28 cellular contexts compared by ENCODE assay signal in the genomic region with DNA sequence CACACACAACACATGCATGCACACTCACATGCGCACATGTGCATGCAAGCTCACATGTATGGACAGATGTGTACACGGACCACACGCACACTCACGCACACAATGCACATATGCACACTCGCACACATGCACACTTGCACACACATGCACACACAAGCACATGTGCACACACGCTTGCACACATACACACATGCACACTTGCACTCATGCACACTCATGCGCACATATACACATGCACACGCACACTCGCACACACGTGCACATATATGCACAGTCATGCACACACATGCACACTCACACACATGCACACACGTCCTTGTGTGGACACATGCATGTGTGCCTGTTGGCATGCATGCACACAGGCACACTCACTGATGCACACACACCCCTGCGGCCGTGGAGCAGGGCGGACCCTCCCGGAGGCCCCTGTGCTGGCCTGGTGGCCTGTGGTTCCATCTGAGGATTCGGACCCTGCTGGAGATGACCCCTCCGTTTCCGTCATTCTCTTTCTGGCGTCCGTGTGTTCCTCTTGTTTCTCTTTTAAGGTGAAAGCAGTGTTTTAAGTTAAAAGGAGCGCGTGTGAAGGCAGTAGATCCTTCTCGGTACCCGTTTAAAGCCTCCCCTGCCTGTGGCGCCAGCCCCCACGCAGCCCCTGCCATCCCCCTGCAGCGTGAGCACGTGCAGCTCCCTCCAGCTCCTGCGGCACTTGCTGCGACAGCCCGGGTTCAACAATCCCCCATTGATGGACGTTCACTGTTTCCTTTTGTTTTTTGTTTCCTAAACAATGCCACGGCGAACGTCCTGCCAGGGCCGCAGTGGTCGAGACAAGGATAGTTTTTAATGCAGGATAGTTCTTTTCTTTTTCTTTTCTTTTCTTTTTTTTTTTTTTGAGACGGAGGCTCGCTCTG. TPM values are rescaled to one million over a fixed set of nuclear protein-coding genes. Genes with fewer than 3 reads are reported as not detected.
A peak's percentile ranks its signal among the peaks of the same experiment; 100 is the strongest.
DNase-seq lines count a peak whose midpoint lies in the region; ATAC-seq, FAIRE-seq and TF ChIP-seq lines count a peak whose summit lies in the region.
"Had no signal": no experiment of that assay in that cellular context is flagged by ENCODE, and none has a peak within 500 bp of the region (broad histone marks: within the 10 kb centered on the region; RNA-seq: fewer than 3 reads in every experiment).

No MANE protein-coding gene starts in this region.

- H3K36me3 ChIP-seq in astrocyte (ENCODE audit: insufficient read depth, low read length) = peaks cover 4% of the 10 kb centered on the region
- peaks cover 6% of the 10 kb centered on the region for H3K36me3 ChIP-seq in breast epithelium

- H3K9me3 Mint-ChIP-seq in astrocyte (ENCODE audit: unreplicated experiment) = no peaks in the 10 kb centered on the region
- H3K9me3 Mint-ChIP-seq: activated T-cell treated with anti-CD3 and anti-CD28 coated beads, Interleukin-2, amount 50 U/mL, for 4 hours; central memory CD8-positive, alpha-beta T cell; H9; mesothelial cell of epicardium; natural killer cell had no signal

- H3K9me3 ChIP-seq in astrocyte (ENCODE audit: insufficient read depth, low read depth, low read length) (no peaks in the 10 kb centered on the region), breast epithelium (no peaks in the 10 kb centered on the region)
- H3K9me3 ChIP-seq: BLaER1 treated with 17β-estradiol and CSF1 and Interleukin-3, amounts not matched to agents 10 nM and 100 nM; stomach; upper lobe of right lung had no signal

- H2AFZ ChIP-seq in astrocyte (ENCODE audit: low read depth, low read length) = no peak overlapping the region

- intact Hi-C loops in posterior cingulate gyrus (cut with DNase I) = no loop called here
- intact Hi-C loops in breast epithelium (cut with DNase I; ENCODE audit: low total_unique reads) = no loop called here

- H3K27ac ChIP-seq in astrocyte (ENCODE audit: low read depth, low read length) (no peak overlapping the region), breast epithelium (no peak overlapping the region)
- H3K27ac ChIP-seq: BLaER1 treated with 17β-estradiol and CSF1 and Interleukin-3, amounts not matched to agents 10 nM and 100 nM; epithelial cell of prostate; HL-60; SK-N-MC; stomach; upper lobe of right lung had no signal

- no peak overlapping the region for H3K4me2 ChIP-seq in astrocyte (ENCODE audit: low read length)
- H3K4me2 ChIP-seq: BLaER1 treated with 17β-estradiol and CSF1 and Interleukin-3, amounts not matched to agents 10 nM and 100 nM had no signal

- H3K4me1 ChIP-seq in astrocyte (ENCODE audit: insufficient read depth, low read length) (peaks cover 6% of the 10 kb centered on the region), breast epithelium (peaks cover 5 to 8% of the 10 kb centered on the region in 2 donors)

- H3K4me1 Mint-ChIP-seq in astrocyte (ENCODE audit: low read depth, unreplicated experiment) = no peaks in the 10 kb centered on the region

- H4K20me1 ChIP-seq in astrocyte (ENCODE audit: insufficient read depth, low read length) = peaks cover 20% of the 10 kb centered on the region

- TF ChIP-seq POLR2A in GM12891 (IDR thresholded peaks at IDR 0.05; ENCODE audit: low read depth, low read length) = no peak
- TF ChIP-seq POLR2A in breast epithelium (IDR thresholded peaks at IDR 0.05) = no peak

- no peak overlapping the region for H3K9ac ChIP-seq in astrocyte (ENCODE audit: low read length)
- H3K9ac ChIP-seq: BLaER1 treated with 17β-estradiol and CSF1 and Interleukin-3, amounts not matched to agents 10 nM and 100 nM had no signal

- DNase-seq in GM12891 (ENCODE audit: insufficient read length, low spot score) (no peak), astrocyte (ENCODE audit: low read depth) (no peak), hypothalamus (lab: John Stamatoyannopoulos, UW) (peak in 36 of 51 donors; percentile 20 to 84 (median 66)), posterior cingulate gyrus (peak in 8 of 10 donors; percentile 57 to 97 (median 78)), breast epithelium (ENCODE audit: low spot score in 2 of 2) (no peak), GM20000 (ENCODE audit: low spot score) (no peak)
- DNase-seq in activated CD4-positive, alpha-beta T cell treated with anti-CD3 and anti-CD28 coated beads, Interleukin-2, amount 50 U/mL, for 1 hour = no peak
- DNase-seq: ACHN; activated CD4-positive, alpha-beta T cell treated with anti-CD3 and anti-CD28 coated beads for 48 hours; activated naive CD4-positive, alpha-beta T cell; activated T-cell treated with anti-CD3 and anti-CD28 coated beads, Interleukin-2, amount 50 U/mL, for 4 hours; DMS79 treated with DMSO at 0.1 percent for 48 hours; H9; left colon; natural killer cell; NCI-H2029 treated with DMSO at 0.1 percent for 48 hours; NCI-H226; stimulated activated CD4-positive, alpha-beta T cell treated with anti-CD3 and anti-CD28 coated beads, Interleukin-15, amount 100 ng/mL, for 24 hours; stomach; upper lobe of right lung had no signal

- no peak for ATAC-seq in HG03565 (IDR thresholded peaks at IDR 0.05; ENCODE audit: unreplicated experiment)
- ATAC-seq: activated T-cell treated with anti-CD3 and anti-CD28 coated beads, Interleukin-2, amount 50 U/mL, for 4 hours; left colon; upper lobe of right lung had no signal

- H3K27me3 ChIP-seq in astrocyte (ENCODE audit: insufficient read depth, low read length) (no peaks in the 10 kb centered on the region), breast epithelium (no peaks in the 10 kb centered on the region)
- H3K27me3 ChIP-seq: BLaER1 treated with 17β-estradiol and CSF1 and Interleukin-3, amounts not matched to agents 10 nM and 100 nM; stomach; upper lobe of right lung had no signal

- no peaks in the 10 kb centered on the region for H3K27me3 Mint-ChIP-seq in astrocyte (ENCODE audit: low read depth, unreplicated experiment)
- H3K27me3 Mint-ChIP-seq: central memory CD8-positive, alpha-beta T cell; progenitor cell of endocrine pancreas had no signal

- peaks cover 7% of the 10 kb centered on the region for H3K36me3 Mint-ChIP-seq in astrocyte (ENCODE audit: low read depth, unreplicated experiment)
- H3K36me3 Mint-ChIP-seq: natural killer cell had no signal

- H3K4me3 ChIP-seq in astrocyte (ENCODE audit: insufficient read depth, low read depth, low read length) = no peak overlapping the region
- H3K4me3 ChIP-seq in breast epithelium = no peak overlapping the region
- H3K4me3 ChIP-seq: BLaER1 treated with 17β-estradiol and CSF1 and Interleukin-3, amounts not matched to agents 10 nM and 100 nM; SK-N-MC; stomach; upper lobe of right lung had no signal

- FAIRE-seq in GM12891 (lab: Jason Lieb, UNC) (peak; percentile 92), astrocyte (lab: Jason Lieb, UNC) (no peak)

- TF ChIP-seq CTCF in astrocyte (IDR thresholded peaks at IDR 0.05; ENCODE audit: insufficient read depth, low read depth, low read length) = no peak
- no peak for TF ChIP-seq CTCF in breast epithelium (IDR thresholded peaks at IDR 0.05)
- TF ChIP-seq CTCF in GM20000 (IDR thresholded peaks at IDR 0.05; ENCODE audit: extremely low read depth, missing control alignments) = no peak

- H3K4me3 Mint-ChIP-seq in astrocyte (ENCODE audit: unreplicated experiment) = peak overlapping the region; percentile 11
- H3K4me3 Mint-ChIP-seq: activated T-cell treated with anti-CD3 and anti-CD28 coated beads, Interleukin-2, amount 50 U/mL, for 4 hours; central memory CD8-positive, alpha-beta T cell; mesothelial cell of epicardium; natural killer cell had no signal

- H3K27ac Mint-ChIP-seq in astrocyte (ENCODE audit: unreplicated experiment) = no peak overlapping the region
- H3K27ac Mint-ChIP-seq: H9, mesothelial cell of epicardium, natural killer cell, progenitor cell of endocrine pancreas had no signal

- H3K79me2 ChIP-seq in astrocyte (ENCODE audit: insufficient read depth, low read length) = peaks cover 34% of the 10 kb centered on the region

TF ChIP-seq in GM12891, 5 proteins besides CTCF, POLR2A, EP300 and RAD21:
- TF ChIP-seq POLR2AphosphoS5 (IDR thresholded peaks at IDR 0.05; ENCODE audit: low read depth, low read length) (peak; percentile 62; the same call in 1 of the 2 replicates), POU2F2 (IDR thresholded peaks at IDR 0.05; ENCODE audit: low read depth, low read length) (peak; percentile 42), TAF1 (IDR thresholded peaks at IDR 0.05; ENCODE audit: low read depth, low read length) (no peak)

RNA-seq across cellular contexts. Expression of a gene that starts 5.6 kb away (rescaled TPM):
- 82.3 TPM for polyA plus RNA-seq in GM12891 (2012; ENCODE audit: low read depth, missing spikeins)
- 64.0 and 67.3 TPM in 2 replicates for total RNA-seq in astrocyte
- 100 to 1,000 TPM in 1 of 3 donors, 10 to 100 TPM in 2; 67.5 to 122 (median 67.5) TPM for total RNA-seq in breast epithelium

RNA-seq across cellular contexts. Expression of a gene that starts 12.1 kb away (rescaled TPM):
- 28.0 TPM for polyA plus RNA-seq in GM12891 (2012; ENCODE audit: low read depth, missing spikeins)
- total RNA-seq in astrocyte (34.1 and 35.9 TPM in 2 replicates), breast epithelium (10 to 100 TPM; 23.6 to 40.0 (median 30.3) TPM)

RNA-seq across cellular contexts. Expression of a gene that starts 18.1 kb away (rescaled TPM):
- 73.3 TPM for polyA plus RNA-seq in GM12891 (2012; ENCODE audit: low read depth, missing spikeins)
- total RNA-seq in astrocyte (94.7 and 108 TPM in 2 replicates), breast epithelium (10 to 100 TPM; 35.8 to 50.9 (median 48.8) TPM)

RNA-seq across cellular contexts. Expression of a gene that starts 48.9 kb away (rescaled TPM):
- 3,343 TPM for polyA plus RNA-seq in GM12891 (2012; ENCODE audit: low read depth, missing spikeins)
- total RNA-seq in astrocyte (973 and 1,045 TPM in 2 replicates), breast epithelium (1,000 to 10,000 TPM; 2,978 to 3,238 (median 2,982) TPM)

Comparison
In these comparisons a context has a peak if more than half of its experiments do, and no peak if none do; other contexts are left out.
1. DNase-seq: peak in hypothalamus (36 of 51) and posterior cingulate gyrus (8 of 10); none in GM12891 (single experiment), astrocyte (single experiment), activated CD4-positive, alpha-beta T cell treated with anti-CD3 and anti-CD28 coated beads, Interleukin-2, amount 50 U/mL, for 1 hour (single experiment), breast epithelium (0 of 2) and GM20000 (single experiment).